16 cellular contexts compared by ENCODE assay signal in genomic region chr5:136198453-136198852, GRCh38. TPM values are rescaled to one million over a fixed set of nuclear protein-coding genes. Genes with fewer than 3 reads are reported as not detected.
A peak's percentile ranks its signal among the peaks of the same experiment; 100 is the strongest.
DNase-seq lines count a peak whose midpoint lies in the region; TF ChIP-seq lines count a peak whose summit lies in the region.
"Had no signal": no experiment of that assay in that cellular context is flagged by ENCODE, and none has a peak within 500 bp of the region (broad histone marks: within the 10 kb centered on the region; RNA-seq: fewer than 3 reads in every experiment).

No MANE protein-coding gene starts in this region.

- no peak overlapping the region for H3K27ac Mint-ChIP-seq in type B pancreatic cell
- H3K27ac Mint-ChIP-seq: CD4-positive, CD25-positive, alpha-beta regulatory T cell; HFFc6 had no signal

- no peak overlapping the region for H3K9ac ChIP-seq in colonic mucosa (ENCODE audit: low read depth in 2 of 2, low read length in 2 of 2)
- H3K9ac ChIP-seq: BLaER1 treated with 17β-estradiol and CSF1 and Interleukin-3, amounts not matched to agents 10 nM and 100 nM had no signal

- H3K27me3 ChIP-seq in colonic mucosa, result no peaks in the 10 kb centered on the region

- no peaks in the 10 kb centered on the region for H3K9me3 ChIP-seq in colonic mucosa
- H3K9me3 ChIP-seq: BLaER1 treated with 17β-estradiol and CSF1 and Interleukin-3, amounts not matched to agents 10 nM and 100 nM had no signal

- no peak overlapping the region for H3K4me3 ChIP-seq in colonic mucosa
- H3K4me3 ChIP-seq: BLaER1 treated with 17β-estradiol and CSF1 and Interleukin-3, amounts not matched to agents 10 nM and 100 nM had no signal

- H3K27ac ChIP-seq in colonic mucosa, result no peak overlapping the region
- H3K27ac ChIP-seq: BLaER1 treated with 17β-estradiol and CSF1 and Interleukin-3, amounts not matched to agents 10 nM and 100 nM had no signal

- peak; percentile 26 for DNase-seq in activated CD8-positive, alpha-beta memory T cell treated with anti-CD3 and anti-CD28 coated beads for 24 hours
- no peak for DNase-seq in activated CD8-positive, alpha-beta memory T cell treated with anti-CD3 and anti-CD28 coated beads, Interleukin-2, amount 50 U/mL, for 4 hours
- DNase-seq in colonic mucosa (peak; percentile 10), islet precursor cell (peak; percentile 43), type B pancreatic cell (ENCODE audit: extremely low spot score, unreplicated experiment) (peak; percentile 22), HUDEP-2 (lab: John Stamatoyannopoulos, UW; ENCODE audit: unreplicated experiment in 76 of 76) (no peak)
- no peak for DNase-seq in activated CD4-positive, alpha-beta T cell treated with anti-CD3 and anti-CD28 coated beads, Interleukin-2, amount 50 U/mL, for 4 hours
- DNase-seq: 8988T; CD4-positive, CD25-positive, alpha-beta regulatory T cell; DMS53; GF-D8; HCEC 1CT; HFFc6 had no signal

- H3K4me1 Mint-ChIP-seq in type B pancreatic cell (ENCODE audit: unreplicated experiment), result peaks cover 30% of the 10 kb centered on the region
- H3K4me1 Mint-ChIP-seq: CD4-positive, CD25-positive, alpha-beta regulatory T cell had no signal

- no peaks in the 10 kb centered on the region for H3K36me3 Mint-ChIP-seq in type B pancreatic cell
- H3K36me3 Mint-ChIP-seq: CD4-positive, CD25-positive, alpha-beta regulatory T cell had no signal

- intact Hi-C loops in colonic mucosa (cut with DNase I), result no loop called here

- no peaks in the 10 kb centered on the region for H3K36me3 ChIP-seq in colonic mucosa
- H3K36me3 ChIP-seq: BLaER1 treated with 17β-estradiol and CSF1 and Interleukin-3, amounts not matched to agents 10 nM and 100 nM had no signal

- H3K4me3 Mint-ChIP-seq in type B pancreatic cell, result no peak overlapping the region
- H3K4me3 Mint-ChIP-seq: CD4-positive, CD25-positive, alpha-beta regulatory T cell; HFFc6 had no signal

- TF ChIP-seq CTCF in colonic mucosa (IDR thresholded peaks at IDR 0.05), result no peak
- no peak for TF ChIP-seq CTCF in type B pancreatic cell (conservative IDR thresholded peaks at IDR 0.05)

- no peaks in the 10 kb centered on the region for H3K9me3 Mint-ChIP-seq in type B pancreatic cell
- H3K9me3 Mint-ChIP-seq: HFFc6 had no signal

- H3K27me3 Mint-ChIP-seq in type B pancreatic cell, result peaks cover 54% of the 10 kb centered on the region

- H3K4me1 ChIP-seq in colonic mucosa, result no peaks in the 10 kb centered on the region

RNA-seq across cellular contexts. Expression of gene SMIM32, which starts 5.5 kb away (rescaled TPM):
- 10 to 100 TPM; 18.9 to 20.2 TPM for total RNA-seq in colonic mucosa
- total RNA-seq in type B pancreatic cell (ENCODE audit: low replicate concordance), result 12.8 and 17.0 TPM in 2 replicates
- total RNA-seq: CD4-positive, CD25-positive, alpha-beta regulatory T cell; H4; HFFc6; HT1080 had no signal

Comparison
In these comparisons a context has a peak if more than half of its experiments do, and no peak if none do; other contexts are left out.
1. DNase-seq: peak in activated CD8-positive, alpha-beta memory T cell treated with anti-CD3 and anti-CD28 coated beads for 24 hours (single experiment), colonic mucosa (single experiment), islet precursor cell (single experiment) and type B pancreatic cell (single experiment); none in activated CD8-positive, alpha-beta memory T cell treated with anti-CD3 and anti-CD28 coated beads, Interleukin-2, amount 50 U/mL, for 4 hours (single experiment), HUDEP-2 (0 of 76) and activated CD4-positive, alpha-beta T cell treated with anti-CD3 and anti-CD28 coated beads, Interleukin-2, amount 50 U/mL, for 4 hours (0 of 2).